ENCODE assay signal across 7 cellular contexts in the genomic region with DNA sequence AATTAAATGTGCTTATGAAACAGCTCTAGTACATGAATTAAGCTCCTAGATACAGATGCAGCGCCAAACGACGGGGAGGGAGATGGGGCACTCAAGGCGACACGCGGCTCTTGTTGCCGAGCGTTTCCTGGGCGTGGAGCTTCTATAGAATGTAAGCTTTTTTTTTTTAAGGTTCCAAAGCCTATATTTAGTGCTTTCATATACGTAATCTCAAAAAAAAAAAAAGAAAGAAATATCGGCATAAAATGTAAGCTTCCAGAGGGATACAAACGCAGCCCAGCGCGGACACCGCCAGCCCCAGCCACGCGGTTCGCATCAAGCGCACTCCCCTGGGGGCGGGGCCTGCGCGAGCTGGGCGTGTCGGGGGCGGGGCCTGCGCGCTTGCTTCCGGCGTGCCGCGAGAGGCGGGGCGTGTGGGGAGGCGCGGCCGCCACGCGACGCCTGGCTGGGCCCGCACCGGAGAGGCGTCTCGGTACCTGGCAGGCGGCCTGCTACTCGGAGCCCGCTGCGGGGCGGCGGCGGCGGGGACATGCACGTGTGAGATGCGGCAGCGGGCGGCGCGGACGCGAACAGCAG. TPM values are rescaled to one million over a fixed set of nuclear protein-coding genes. Genes with fewer than 3 reads are reported as not detected.
DNase-seq lines count a peak whose midpoint lies in the region; ATAC-seq and FAIRE-seq lines count a peak whose summit lies in the region.

Gene URI1, plus strand, starts transcription at position 412 of the 576 bp plus-strand sequence. CDS start 309 bp downstream, outside the sequence.

- intact Hi-C loops in sciatic nerve (cut with DNase I), result no loop called here

- FAIRE-seq in GM18507 (lab: Jason Lieb, UNC), result peak; percentile 80

- peak; percentile 92 for ATAC-seq in HG02970 (IDR thresholded peaks at IDR 0.05; ENCODE audit: low FRiP score, unreplicated experiment)
- peak; percentile 99 for ATAC-seq in sciatic nerve

- DNase-seq in GM18507 (ENCODE audit: extremely low spot score, insufficient read length, low read depth) (peak; percentile 94), NCI-H2029 (lab: John Stamatoyannopoulos, UW) (peak; percentile 70), T1000 (lab: John Stamatoyannopoulos, UW) (peak; percentile 72), astrocyte of the hippocampus (ENCODE audit: low read depth, low spot score) (peak; percentile 94), hypothalamus (lab: John Stamatoyannopoulos, UW) (peak in 50 of 51 donors; percentile 43 to 94 (median 80)), sciatic nerve (ENCODE audit: low spot score) (peak; percentile 96)

RNA-seq across cellular contexts. Expression of gene URI1, which starts in this region (rescaled TPM):
- total RNA-seq in sciatic nerve, result 60.6 TPM

Comparison
In these comparisons a context has a peak if more than half of its experiments do, and no peak if none do; other contexts are left out.
1. Peak in every context shown above with its lines: DNase-seq and ATAC-seq.